1 cellular context compared by ENCODE assay signal in the genomic region with DNA sequence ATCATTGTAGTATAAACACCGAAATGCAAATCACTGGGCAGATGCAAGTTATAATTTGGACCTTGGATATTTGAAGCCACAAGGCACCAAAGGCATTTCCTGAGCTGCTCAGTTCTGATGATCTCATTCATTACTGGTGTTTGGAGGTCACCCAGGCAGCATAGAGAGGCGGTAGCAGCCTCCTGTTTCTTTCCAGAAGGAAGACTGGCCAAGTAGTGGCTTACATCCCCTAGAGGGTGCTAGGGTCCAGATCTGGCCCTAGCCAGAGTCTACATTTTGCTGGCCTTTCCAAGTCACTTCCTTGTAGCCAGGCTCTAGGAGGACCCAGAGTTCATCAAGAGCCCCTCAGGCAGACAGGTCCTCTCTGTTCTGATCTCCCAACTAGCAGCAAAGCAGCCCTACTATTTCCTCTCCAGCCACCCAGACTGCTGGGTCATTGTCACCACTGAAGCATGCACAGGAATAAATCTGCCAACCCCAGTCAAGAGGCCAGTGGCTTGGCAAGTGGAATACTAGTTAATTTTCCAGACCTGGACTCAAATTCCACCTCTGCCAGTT.
TF ChIP-seq lines count a peak whose summit lies in the region.

No MANE protein-coding gene starts in this region.

TF ChIP-seq in WTC11, 78 proteins besides CTCF, POLR2A, EP300 and RAD21 (continued from another document):
- TF ChIP-seq, protein P1, sequence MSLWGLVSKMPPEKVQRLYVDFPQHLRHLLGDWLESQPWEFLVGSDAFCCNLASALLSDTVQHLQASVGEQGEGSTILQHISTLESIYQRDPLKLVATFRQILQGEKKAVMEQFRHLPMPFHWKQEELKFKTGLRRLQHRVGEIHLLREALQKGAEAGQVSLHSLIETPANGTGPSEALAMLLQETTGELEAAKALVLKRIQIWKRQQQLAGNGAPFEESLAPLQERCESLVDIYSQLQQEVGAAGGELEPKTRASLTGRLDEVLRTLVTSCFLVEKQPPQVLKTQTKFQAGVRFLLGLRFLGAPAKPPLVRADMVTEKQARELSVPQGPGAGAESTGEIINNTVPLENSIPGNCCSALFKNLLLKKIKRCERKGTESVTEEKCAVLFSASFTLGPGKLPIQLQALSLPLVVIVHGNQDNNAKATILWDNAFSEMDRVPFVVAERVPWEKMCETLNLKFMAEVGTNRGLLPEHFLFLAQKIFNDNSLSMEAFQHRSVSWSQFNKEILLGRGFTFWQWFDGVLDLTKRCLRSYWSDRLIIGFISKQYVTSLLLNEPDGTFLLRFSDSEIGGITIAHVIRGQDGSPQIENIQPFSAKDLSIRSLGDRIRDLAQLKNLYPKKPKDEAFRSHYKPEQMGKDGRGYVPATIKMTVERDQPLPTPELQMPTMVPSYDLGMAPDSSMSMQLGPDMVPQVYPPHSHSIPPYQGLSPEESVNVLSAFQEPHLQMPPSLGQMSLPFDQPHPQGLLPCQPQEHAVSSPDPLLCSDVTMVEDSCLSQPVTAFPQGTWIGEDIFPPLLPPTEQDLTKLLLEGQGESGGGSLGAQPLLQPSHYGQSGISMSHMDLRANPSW (CRISPR knock-in tag; conservative IDR thresholded peaks at IDR 0.05; ENCODE audit: low read depth): no peak
- TF ChIP-seq ZNF416 (CRISPR knock-in tag; IDR thresholded peaks at IDR 0.05) (no peak), NR2C2 (CRISPR knock-in tag; IDR thresholded peaks at IDR 0.05) (no peak), ZNF671 (CRISPR knock-in tag; IDR thresholded peaks at IDR 0.05) (no peak)
- TF ChIP-seq, protein P2, sequence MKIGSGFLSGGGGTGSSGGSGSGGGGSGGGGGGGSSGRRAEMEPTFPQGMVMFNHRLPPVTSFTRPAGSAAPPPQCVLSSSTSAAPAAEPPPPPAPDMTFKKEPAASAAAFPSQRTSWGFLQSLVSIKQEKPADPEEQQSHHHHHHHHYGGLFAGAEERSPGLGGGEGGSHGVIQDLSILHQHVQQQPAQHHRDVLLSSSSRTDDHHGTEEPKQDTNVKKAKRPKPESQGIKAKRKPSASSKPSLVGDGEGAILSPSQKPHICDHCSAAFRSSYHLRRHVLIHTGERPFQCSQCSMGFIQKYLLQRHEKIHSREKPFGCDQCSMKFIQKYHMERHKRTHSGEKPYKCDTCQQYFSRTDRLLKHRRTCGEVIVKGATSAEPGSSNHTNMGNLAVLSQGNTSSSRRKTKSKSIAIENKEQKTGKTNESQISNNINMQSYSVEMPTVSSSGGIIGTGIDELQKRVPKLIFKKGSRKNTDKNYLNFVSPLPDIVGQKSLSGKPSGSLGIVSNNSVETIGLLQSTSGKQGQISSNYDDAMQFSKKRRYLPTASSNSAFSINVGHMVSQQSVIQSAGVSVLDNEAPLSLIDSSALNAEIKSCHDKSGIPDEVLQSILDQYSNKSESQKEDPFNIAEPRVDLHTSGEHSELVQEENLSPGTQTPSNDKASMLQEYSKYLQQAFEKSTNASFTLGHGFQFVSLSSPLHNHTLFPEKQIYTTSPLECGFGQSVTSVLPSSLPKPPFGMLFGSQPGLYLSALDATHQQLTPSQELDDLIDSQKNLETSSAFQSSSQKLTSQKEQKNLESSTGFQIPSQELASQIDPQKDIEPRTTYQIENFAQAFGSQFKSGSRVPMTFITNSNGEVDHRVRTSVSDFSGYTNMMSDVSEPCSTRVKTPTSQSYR (CRISPR knock-in tag; IDR thresholded peaks at IDR 0.05): no peak
